In genomic region chr15:79408041-79408440, GRCh38 we compare ENCODE assay signal across 28 cellular contexts. TPM values are rescaled to one million over a fixed set of nuclear protein-coding genes. Genes with fewer than 3 reads are reported as not detected.
DNase-seq lines count a peak whose midpoint lies in the region; ATAC-seq and TF ChIP-seq lines count a peak whose summit lies in the region.
"Had no signal": no experiment of that assay in that cellular context is flagged by ENCODE, and none has a peak within 500 bp of the region (broad histone marks: within the 10 kb centered on the region; RNA-seq: fewer than 3 reads in every experiment).

No MANE protein-coding gene starts in this region.

- H3K4me1 ChIP-seq in GM23248 (ENCODE audit: insufficient read depth) = 0 out of 2 replicates have a peak, but pooled peaks cover 7% of the 10 kb centered on the region
- H3K4me1 ChIP-seq in RWPE2 (ENCODE audit: insufficient read depth, poor library complexity, severe bottlenecking) = no peaks in the 10 kb centered on the region
- H3K4me1 ChIP-seq in foreskin keratinocyte = no peaks in the 10 kb centered on the region
- H3K4me1 ChIP-seq in osteoblast (ENCODE audit: insufficient read depth, low read length) = no peaks in the 10 kb centered on the region
- H3K4me1 ChIP-seq in aorta (ENCODE audit: control insufficient read depth in 1 of 2, insufficient read depth in 2 of 2, low read length in 2 of 2) = no peaks in the 10 kb centered on the region
- H3K4me1 ChIP-seq: esophagus squamous epithelium, lower lobe of right lung had no signal

- H3F3A ChIP-seq in GM23248 (ENCODE audit: insufficient read depth) = no peaks in the 10 kb centered on the region

- no peaks in the 10 kb centered on the region for H3K9me3 Mint-ChIP-seq in stimulated activated effector memory CD8-positive, alpha-beta T cell treated with anti-CD3 and anti-CD28 coated beads, Interleukin-12 subunit alpha, Interleukin-12 subunit beta, amount 100 ng/mL, for 72 hours
- H3K9me3 Mint-ChIP-seq: activated naive CD4-positive, alpha-beta T cell treated with anti-CD3 and anti-CD28 coated beads, Interleukin-2, amount 50 U/mL, for 72 hours; endodermal cell; neural crest cell had no signal

- WGBS in GM23248 (ENCODE audit: low coverage in 1 of 2, low lambda C conversion rate in 2 of 2, missing lambda C conversion rate in 2 of 2), 2 experiments = 76 to 78% methylated on average over 5 of the region's 5 CpGs
- WGBS in aorta, 2 donors = 62 to 73% methylated on average over 5 of the region's 5 CpGs

- no peaks in the 10 kb centered on the region for H3K79me2 ChIP-seq in GM23248 (ENCODE audit: insufficient read depth)
- no peaks in the 10 kb centered on the region for H3K79me2 ChIP-seq in osteoblast (ENCODE audit: insufficient read depth, low read length)

- ATAC-seq in RWPE2 (ENCODE audit: low read depth) (peak; percentile 47; the same call in 2 of the 3 replicates), foreskin keratinocyte (peak; percentile 31), aorta (ENCODE audit: low FRiP score) (no peak)
- no peak for ATAC-seq in stimulated activated effector memory CD8-positive, alpha-beta T cell treated with anti-CD3 and anti-CD28 coated beads, Interleukin-12 subunit alpha, Interleukin-12 subunit beta, amount 100 ng/mL, for 72 hours
- ATAC-seq: activated CD8-positive, alpha-beta T cell treated with anti-CD3 and anti-CD28 coated beads, Interleukin-2, amount 10 ng/mL, durations not matched to agents 7 days and 5 days; activated naive CD4-positive, alpha-beta T cell treated with anti-CD3 and anti-CD28 coated beads, Interleukin-2, amount 50 U/mL, for 72 hours; K562; lower lobe of right lung; right cardiac atrium had no signal

- intact Hi-C loops in aorta (cut with DNase I) = no loop called here

- H3K27me3 ChIP-seq in GM23248 (replicated peaks; ENCODE audit: insufficient read depth) (no peaks in the 10 kb centered on the region), RWPE2 (ENCODE audit: insufficient read depth, poor library complexity, severe bottlenecking) (no peaks in the 10 kb centered on the region), foreskin keratinocyte (no peaks in the 10 kb centered on the region), osteoblast (ENCODE audit: insufficient read depth, low read length) (no peaks in the 10 kb centered on the region), aorta (ENCODE audit: control insufficient read depth in 1 of 2, insufficient read depth in 2 of 2, low read length in 1 of 2) (no peaks in the 10 kb centered on the region)
- H3K27me3 ChIP-seq: BLaER1 treated with 17β-estradiol and CSF1 and Interleukin-3, amounts not matched to agents 10 nM and 100 nM; esophagus squamous epithelium had no signal

- TF ChIP-seq CTCF in RWPE2 (IDR thresholded peaks at IDR 0.05; ENCODE audit: poor library complexity, severe bottlenecking) = no peak
- TF ChIP-seq CTCF in foreskin keratinocyte (conservative IDR thresholded peaks at IDR 0.05) = no peak
- TF ChIP-seq CTCF in osteoblast (IDR thresholded peaks at IDR 0.05; ENCODE audit: extremely low read depth, low read depth, low read length) = no peak

- no peaks in the 10 kb centered on the region for H3K4me1 Mint-ChIP-seq in stimulated activated effector memory CD8-positive, alpha-beta T cell treated with anti-CD3 and anti-CD28 coated beads, Interleukin-12 subunit alpha, Interleukin-12 subunit beta, amount 100 ng/mL, for 72 hours
- H3K4me1 Mint-ChIP-seq: endodermal cell had no signal

- no peaks in the 10 kb centered on the region for H4K20me1 ChIP-seq in GM23248 (ENCODE audit: insufficient read depth)
- H4K20me1 ChIP-seq in osteoblast (ENCODE audit: insufficient read depth, low read length) = no peaks in the 10 kb centered on the region
- H4K20me1 ChIP-seq: BLaER1 treated with 17β-estradiol and CSF1 and Interleukin-3, amounts not matched to agents 10 nM and 100 nM had no signal

- no peaks in the 10 kb centered on the region for H3K9me3 ChIP-seq in GM23248 (ENCODE audit: low read depth)
- no peaks in the 10 kb centered on the region for H3K9me3 ChIP-seq in RWPE2 (ENCODE audit: severe bottlenecking)
- H3K9me3 ChIP-seq in osteoblast (ENCODE audit: low read depth, low read length) = no peaks in the 10 kb centered on the region
- H3K9me3 ChIP-seq in aorta (ENCODE audit: control insufficient read depth, low read length) = no peaks in the 10 kb centered on the region
- H3K9me3 ChIP-seq: BLaER1 treated with 17β-estradiol and CSF1 and Interleukin-3, amounts not matched to agents 10 nM and 100 nM; esophagus squamous epithelium; HAP-1; lower lobe of right lung had no signal

- DNase-seq in GM23248 = peak; percentile 10
- no peak for DNase-seq in RWPE2 (ENCODE audit: low spot score)
- peak in 1 of 2 donors; percentile 32 for DNase-seq in foreskin keratinocyte
- peak; percentile 86 for DNase-seq in osteoblast (ENCODE audit: insufficient read length, low spot score, missing footprints)
- DNase-seq in stimulated activated effector memory CD8-positive, alpha-beta T cell treated with anti-CD3 and anti-CD28 coated beads, Interleukin-12 subunit alpha, Interleukin-12 subunit beta, amount 100 ng/mL, for 72 hours (ENCODE audit: low spot score in 2 of 2) = no peak
- no peak for DNase-seq in aorta
- no peak for DNase-seq in dedifferentiated amniotic fluid mesenchymal stem cell (ENCODE audit: extremely low spot score)
- no peak for DNase-seq in hypothalamus (lab: John Stamatoyannopoulos, UW)
- DNase-seq: activated CD4-positive, alpha-beta T cell treated with anti-CD3 and anti-CD28 coated beads for 1 hour; activated CD8-positive, alpha-beta T cell treated with anti-CD3 and anti-CD28 coated beads, Interleukin-2, amount 10 ng/mL, durations not matched to agents 7 days and 5 days; COR-L47; cortex of kidney; endodermal cell; esophagus squamous epithelium; lower lobe of right lung; NCI-H1417 treated with DMSO at 0.1 percent for 48 hours; NCI-H2081 treated with DMSO at 0.1 percent for 48 hours; NCI-H345; NCI-H774; right cardiac atrium; RPMI8226; stimulated activated CD4-positive, alpha-beta T cell treated with anti-CD3 and anti-CD28 coated beads, Interleukin-2, amount 100 ng/mL, for 48 hours had no signal

- H3K4me3 ChIP-seq in GM23248 (no peak overlapping the region), RWPE2 (ENCODE audit: severe bottlenecking) (no peak overlapping the region), osteoblast (ENCODE audit: insufficient read depth, low read length) (no peak overlapping the region), aorta (ENCODE audit: low read length in 2 of 2) (no peak overlapping the region)
- H3K4me3 ChIP-seq: BLaER1 treated with 17β-estradiol and CSF1 and Interleukin-3, amounts not matched to agents 10 nM and 100 nM; esophagus squamous epithelium; HAP-1; K562; lower lobe of right lung; SK-N-MC had no signal

- H3K4me3 Mint-ChIP-seq in stimulated activated effector memory CD8-positive, alpha-beta T cell treated with anti-CD3 and anti-CD28 coated beads, Interleukin-12 subunit alpha, Interleukin-12 subunit beta, amount 100 ng/mL, for 72 hours = no peak overlapping the region
- H3K4me3 Mint-ChIP-seq: activated CD8-positive, alpha-beta T cell treated with anti-CD3 and anti-CD28 coated beads, Interleukin-2, amount 10 ng/mL, durations not matched to agents 7 days and 5 days; endodermal cell; neural crest cell had no signal

- H3K36me3 ChIP-seq in GM23248 (ENCODE audit: low read depth) = no peaks in the 10 kb centered on the region
- H3K36me3 ChIP-seq in RWPE2 (ENCODE audit: low read depth) = no peaks in the 10 kb centered on the region
- H3K36me3 ChIP-seq in osteoblast (ENCODE audit: insufficient read depth, low read length) = no peaks in the 10 kb centered on the region
- H3K36me3 ChIP-seq in aorta (ENCODE audit: control insufficient read depth in 1 of 2, insufficient read depth in 2 of 2, low read length in 1 of 2) = no peaks in the 10 kb centered on the region
- H3K36me3 ChIP-seq: esophagus squamous epithelium, HAP-1, lower lobe of right lung had no signal

- in situ Hi-C loops in GM23248 (cut with MboI) = no loop called here

- H3K9me2 ChIP-seq in GM23248 (ENCODE audit: insufficient read depth) = no peaks in the 10 kb centered on the region

- H3K36me3 Mint-ChIP-seq in stimulated activated effector memory CD8-positive, alpha-beta T cell treated with anti-CD3 and anti-CD28 coated beads, Interleukin-12 subunit alpha, Interleukin-12 subunit beta, amount 100 ng/mL, for 72 hours = peaks cover 6% of the 10 kb centered on the region

- H3K27ac ChIP-seq in GM23248 (no peak overlapping the region), RWPE2 (ENCODE audit: poor library complexity, severe bottlenecking) (no peak overlapping the region), foreskin keratinocyte (no peak overlapping the region), osteoblast (ENCODE audit: low read depth, low read length) (no peak overlapping the region), aorta (ENCODE audit: low read depth in 1 of 2, low read length in 2 of 2) (no peak overlapping the region)
- H3K27ac ChIP-seq: BLaER1 treated with 17β-estradiol and CSF1 and Interleukin-3, amounts not matched to agents 10 nM and 100 nM; esophagus squamous epithelium; lower lobe of right lung; SK-N-MC had no signal

- H3K4me2 ChIP-seq in GM23248 (ENCODE audit: unreplicated experiment) (no peak overlapping the region), osteoblast (ENCODE audit: insufficient read depth, low read length) (no peak overlapping the region)
- H3K4me2 ChIP-seq: BLaER1 treated with 17β-estradiol and CSF1 and Interleukin-3, amounts not matched to agents 10 nM and 100 nM had no signal

- no peak overlapping the region for H3K27ac Mint-ChIP-seq in stimulated activated effector memory CD8-positive, alpha-beta T cell treated with anti-CD3 and anti-CD28 coated beads, Interleukin-12 subunit alpha, Interleukin-12 subunit beta, amount 100 ng/mL, for 72 hours
- H3K27ac Mint-ChIP-seq: activated CD8-positive, alpha-beta T cell treated with anti-CD3 and anti-CD28 coated beads, Interleukin-2, amount 10 ng/mL, durations not matched to agents 7 days and 5 days; activated naive CD4-positive, alpha-beta T cell treated with anti-CD3 and anti-CD28 coated beads, Interleukin-2, amount 50 U/mL, for 72 hours; endodermal cell had no signal

- H3K9ac ChIP-seq in GM23248 = no peak overlapping the region
- H3K9ac ChIP-seq: BLaER1 treated with 17β-estradiol and CSF1 and Interleukin-3, amounts not matched to agents 10 nM and 100 nM had no signal

- H2AFZ ChIP-seq in GM23248 = no peak overlapping the region
- no peak overlapping the region for H2AFZ ChIP-seq in osteoblast (ENCODE audit: low read length)

RNA-seq across cellular contexts. Expression of gene MINAR1, which starts 24.1 kb away (rescaled TPM):
- total RNA-seq in GM23248 (2014; rRNA removed; shearing (Covaris generic)) = 1.3 and 1.6 TPM in 2 replicates
- polyA plus RNA-seq in GM23248 (2016; fragmentation: Nextera tagmentation; extraction: Ambion mirVana) (0.25 and 0.28 TPM in 2 replicates), foreskin keratinocyte (0.03 and 0.06 TPM in 2 replicates), aorta (under 1 TPM; 0.13 to 0.18 TPM)
- total RNA-seq in foreskin keratinocyte (0.25 and 0.27 TPM in 2 replicates), osteoblast (2.1 and 2.5 TPM in 2 replicates), aorta (1 to 10 TPM in 1 of 2 donors, under 1 TPM in 1; 0.91 to 1.4 TPM)

Comparison
In these comparisons a context has a peak if more than half of its experiments do, and no peak if none do; other contexts are left out.
1. DNase-seq: peak in GM23248 (single experiment) and osteoblast (single experiment); none in RWPE2 (single experiment), stimulated activated effector memory CD8-positive, alpha-beta T cell treated with anti-CD3 and anti-CD28 coated beads, Interleukin-12 subunit alpha, Interleukin-12 subunit beta, amount 100 ng/mL, for 72 hours (0 of 2), aorta (0 of 2), dedifferentiated amniotic fluid mesenchymal stem cell (single experiment) and hypothalamus (0 of 51).
2. ATAC-seq: peak in RWPE2 (single experiment) and foreskin keratinocyte (single experiment); none in stimulated activated effector memory CD8-positive, alpha-beta T cell treated with anti-CD3 and anti-CD28 coated beads, Interleukin-12 subunit alpha, Interleukin-12 subunit beta, amount 100 ng/mL, for 72 hours (single experiment) and aorta (single experiment).